Comparison of ENCODE assay signal across 2 cellular contexts in genomic region chr3:152469238-152470025, GRCh38.
TF ChIP-seq lines count a peak whose summit lies in the region.

No MANE protein-coding gene starts in this region.

TF ChIP-seq in IMR-90, 13 proteins besides CTCF, POLR2A, EP300 and RAD21:
- peak; percentile 63 for TF ChIP-seq NFE2L2 (IDR thresholded peaks at IDR 0.05; ENCODE audit: low read depth, low read length)
- TF ChIP-seq MAFK (IDR thresholded peaks at IDR 0.05; ENCODE audit: low read depth, low read length): peak; percentile 87
- no peak for TF ChIP-seq MXI1 (IDR thresholded peaks at IDR 0.05; ENCODE audit: borderline replicate concordance, low read depth, low read length)

TF ChIP-seq in K562, 482 proteins besides CTCF, POLR2A, EP300 and RAD21:
- TF ChIP-seq POLR2H (tag; IDR thresholded peaks at IDR 0.05; ENCODE audit: low read depth): 0 out of 2 replicates have a peak, but pooled peaks have one; percentile 16
- TF ChIP-seq C11orf30 (IDR thresholded peaks at IDR 0.05; ENCODE audit: low read depth): peak; percentile 86
- peak; percentile 21; the same call in 1 of the 2 replicates for TF ChIP-seq NFIC (IDR thresholded peaks at IDR 0.05)
- peak; percentile 92 for TF ChIP-seq ZNF316 (IDR thresholded peaks at IDR 0.05)
- no peak for TF ChIP-seq RB1 (IDR thresholded peaks at IDR 0.05; ENCODE audit: low read depth)
- TF ChIP-seq RFX5 (IDR thresholded peaks at IDR 0.05; ENCODE audit: low read depth, low read length): no peak
- TF ChIP-seq MAFG (tag; conservative IDR thresholded peaks at IDR 0.05): peak; percentile 85
- no peak for TF ChIP-seq RUNX1 (IDR thresholded peaks at IDR 0.05; ENCODE audit: low read depth)
- peak; percentile 85 for TF ChIP-seq MAFF (IDR thresholded peaks at IDR 0.05; ENCODE audit: low read length)
- TF ChIP-seq POLR2B (IDR thresholded peaks at IDR 0.05; ENCODE audit: low read depth, partially characterized antibody): peak; percentile 27
- peak; percentile 82 for TF ChIP-seq MAFK (IDR thresholded peaks at IDR 0.05; ENCODE audit: low read length)
